In genomic region chr17:15233022-15233805, GRCh38 we compare ENCODE assay signal across 9 cellular contexts. TPM values are rescaled to one million over a fixed set of nuclear protein-coding genes. Genes with fewer than 3 reads are reported as not detected.
DNase-seq lines count a peak whose midpoint lies in the region; ATAC-seq and TF ChIP-seq lines count a peak whose summit lies in the region.
"Had no signal": no experiment of that assay in that cellular context is flagged by ENCODE, and none has a peak within 500 bp of the region (broad histone marks: within the 10 kb centered on the region; RNA-seq: fewer than 3 reads in every experiment).

No MANE protein-coding gene starts in this region.

- no peaks in the 10 kb centered on the region for H3F3A ChIP-seq in PC-9 (ENCODE audit: insufficient read depth, low read depth)

- H3K9me3 ChIP-seq in PC-9 (ENCODE audit: insufficient read depth, low read depth), result no peaks in the 10 kb centered on the region

- no peaks in the 10 kb centered on the region for H3K27me3 ChIP-seq in PC-9 (ENCODE audit: insufficient read depth, low read depth)

- H4K20me1 ChIP-seq in PC-9 (ENCODE audit: insufficient read depth), result no peaks in the 10 kb centered on the region

- POLR2A ChIA-PET in PC-9 (lab: Charles Lee; ENCODE audit: unreplicated experiment), result no interaction called here

- intact Hi-C loops in PC-9 (cut with micrococcal nuclease; ENCODE audit: unreplicated experiment), result no loop called here

- no peak overlapping the region for H3K4me2 ChIP-seq in PC-9

- DNase-seq in SIG-M5 treated with dmso at 0.1 percent for 504 hours (lab: John Stamatoyannopoulos, UW; ENCODE audit: unreplicated experiment) (peak; percentile 42), SIG-M5 (lab: John Stamatoyannopoulos, UW) (no peak), PC-9 (no peak), fibroblast of the aortic adventitia (ENCODE audit: low read depth) (peak; percentile 50), NCI-H187 (lab: John Stamatoyannopoulos, UW) (no peak), DMS153 treated with DMSO at 0.1 percent for 48 hours (lab: John Stamatoyannopoulos, UW; ENCODE audit: unreplicated experiment) (no peak)
- peak; percentile 32 for DNase-seq in stimulated activated CD8-positive, alpha-beta memory T cell treated with anti-CD3 and anti-CD28 coated beads, Interleukin-4, amount 100 ng/mL, for 48 hours

- H3K9me2 ChIP-seq in PC-9 (ENCODE audit: insufficient read depth), result no peaks in the 10 kb centered on the region

- no peak overlapping the region for H3K4me3 ChIP-seq in PC-9
- no peak overlapping the region for H3K4me3 ChIP-seq in fibroblast of the aortic adventitia (ENCODE audit: low read depth, low read length)

- H3K4me1 ChIP-seq in PC-9 (replicated peaks; ENCODE audit: insufficient read depth), result no peaks in the 10 kb centered on the region

- no peak overlapping the region for H3K27ac ChIP-seq in PC-9

- no peak for ATAC-seq in HG02870 (IDR thresholded peaks at IDR 0.05; ENCODE audit: unreplicated experiment)

- no TSS peak for BruUV-seq in PC-9 (replicated peaks; lab: Mats Ljungman, UMichigan)

- no peaks in the 10 kb centered on the region for H3K79me2 ChIP-seq in PC-9 (ENCODE audit: low read depth)

- no peaks in the 10 kb centered on the region for H3K36me3 ChIP-seq in PC-9 (ENCODE audit: low read depth)

- CTCF ChIA-PET in PC-9 (lab: Charles Lee), result no interaction called here

- H2AFZ ChIP-seq in PC-9, result no peak overlapping the region

- TF ChIP-seq CTCF in PC-9 (conservative IDR thresholded peaks at IDR 0.05) (peak; percentile 24; the same call in 1 of the 2 replicates), fibroblast of the aortic adventitia (IDR thresholded peaks at IDR 0.05; ENCODE audit: insufficient read depth, low read length) (peak; percentile 47)

RNA-seq across cellular contexts. Expression of gene PMP22, which starts 31.9 kb away (rescaled TPM):
- total RNA-seq in PC-9 (2021) (2.6 and 3.1 TPM in 2 replicates), fibroblast of the aortic adventitia (ENCODE audit: low replicate concordance) (111 and 115 TPM in 2 replicates)
- total RNA-seq: CD4-positive, CD25-positive, alpha-beta regulatory T cell had no signal

Comparison
In these comparisons a context has a peak if more than half of its experiments do, and no peak if none do; other contexts are left out.
1. DNase-seq: peak in SIG-M5 treated with dmso at 0.1 percent for 504 hours (single experiment), fibroblast of the aortic adventitia (single experiment) and stimulated activated CD8-positive, alpha-beta memory T cell treated with anti-CD3 and anti-CD28 coated beads, Interleukin-4, amount 100 ng/mL, for 48 hours (single experiment); none in SIG-M5 (single experiment), PC-9 (0 of 2), NCI-H187 (0 of 2) and DMS153 treated with DMSO at 0.1 percent for 48 hours (single experiment).
2. RNA of gene PMP22, which starts 31.9 kb away (total RNA-seq): 111 to 115 TPM in fibroblast of the aortic adventitia; 2.6 to 3.1 TPM in PC-9; every median in the first group is over 10 times any median in the second.